8 cellular contexts compared by ENCODE assay signal in genomic region chr12:49188205-49188915, GRCh38. TPM values are rescaled to one million over a fixed set of nuclear protein-coding genes. Genes with fewer than 3 reads are reported as not detected.
DNase-seq lines count a peak whose midpoint lies in the region; ATAC-seq and FAIRE-seq lines count a peak whose summit lies in the region.

No MANE protein-coding gene starts in this region.

- peak; percentile 48 for DNase-seq in COR-L47 (lab: John Stamatoyannopoulos, UW)
- peak; percentile 39 for DNase-seq in HPDE6-E6E7 (ENCODE audit: extremely low spot score)
- DNase-seq in RKO (ENCODE audit: low spot score) = peak; percentile 80
- DNase-seq in activated gamma-delta T cell treated with Interleukin-2 at 50 U/mL for 16 hours = peak; percentile 74
- peak; percentile 30 to 35 for DNase-seq in frontal cortex (ENCODE audit: low spot score in 2 of 2)
- peak in 52 of 56 donors; percentile 19 to 81 (median 62) for DNase-seq in nucleus accumbens (lab: John Stamatoyannopoulos, UW)
- DNase-seq in substantia nigra (lab: John Stamatoyannopoulos, UW) = peak in 44 of 49 donors; percentile 21 to 87 (median 54)

- H3K27ac ChIP-seq in substantia nigra (ENCODE audit: low read depth, low read length, poor library complexity, severe bottlenecking) = peak overlapping the region; percentile 95

- FAIRE-seq in frontal cortex (lab: Jason Lieb, UNC) = no peak

- peak; percentile 47 for ATAC-seq in GM19455 (IDR thresholded peaks at IDR 0.05; ENCODE audit: unreplicated experiment)

RNA-seq across cellular contexts. Expression of gene TUBA1A, which starts 0.5 kb away (rescaled TPM):
- total RNA-seq in frontal cortex = 15,800 TPM

RNA-seq across cellular contexts. Expression of gene TUBA1B, which starts 57.2 kb away (rescaled TPM):
- 1,528 TPM for total RNA-seq in frontal cortex

Comparison
In these comparisons a context has a peak if more than half of its experiments do, and no peak if none do; other contexts are left out.
1. Peak in every context shown above with its lines: DNase-seq, ATAC-seq and H3K27ac ChIP-seq.